8 cellular contexts compared by ENCODE assay signal in the genomic region with DNA sequence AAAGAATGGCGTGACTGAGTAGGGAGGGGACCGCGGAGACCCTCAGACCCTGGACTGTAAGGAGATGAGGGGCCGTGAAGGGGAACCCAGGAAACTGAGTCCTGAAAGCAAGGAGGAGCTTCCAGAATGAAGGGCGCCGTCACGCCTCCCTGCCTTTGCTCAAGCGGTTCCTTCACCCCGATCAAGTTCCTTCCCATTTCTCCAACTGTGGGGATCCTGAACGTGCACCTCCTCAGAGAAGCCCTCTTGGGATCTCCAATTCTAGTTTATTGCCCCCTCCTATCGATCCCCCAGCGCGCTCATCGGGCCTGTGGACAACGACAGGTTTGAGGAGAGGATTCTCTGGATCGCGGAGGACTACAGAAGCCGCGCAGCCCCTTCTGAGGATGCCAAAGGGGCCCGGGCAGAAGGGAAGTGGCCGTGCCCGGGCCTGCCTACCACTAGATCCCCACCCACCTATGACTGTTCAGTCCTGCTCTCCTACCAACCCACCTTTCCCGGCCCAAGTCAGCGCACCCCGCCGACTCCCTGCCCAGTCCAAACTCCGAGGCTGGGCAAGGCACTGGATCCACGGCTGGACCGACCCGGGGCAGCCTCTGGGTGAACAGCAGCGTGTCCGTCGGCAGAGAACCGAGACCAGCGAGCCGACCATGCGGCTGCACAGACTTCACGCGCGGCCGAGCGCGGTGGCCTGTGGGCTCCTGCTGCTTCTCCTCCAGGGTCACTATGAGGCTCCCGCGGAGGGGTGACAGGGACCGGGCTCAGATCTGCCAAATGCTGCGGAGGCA. TPM values are rescaled to one million over a fixed set of nuclear protein-coding genes. Genes with fewer than 3 reads are reported as not detected.
DNase-seq lines count a peak whose midpoint lies in the region; ATAC-seq and TF ChIP-seq lines count a peak whose summit lies in the region.

No MANE protein-coding gene starts in this region.

- no peak for TF ChIP-seq EP300 in esophagus muscularis mucosa (IDR thresholded peaks at IDR 0.05)

- H2AFZ ChIP-seq in parathyroid adenoma = peak overlapping the region; percentile 96

- H3K27me3 Mint-ChIP-seq in Calu3 (ENCODE audit: unreplicated experiment) = peaks cover 29% of the 10 kb centered on the region

- H3K4me1 ChIP-seq in esophagus muscularis mucosa (peaks cover 16 to 25% (median 22%) of the 10 kb centered on the region in 4 donors), parathyroid adenoma (peaks cover 17% of the 10 kb centered on the region)

- no peak for ATAC-seq in GM21528 (IDR thresholded peaks at IDR 0.05; ENCODE audit: low FRiP score, unreplicated experiment)
- no peak for ATAC-seq in GM18517 (IDR thresholded peaks at IDR 0.05; ENCODE audit: unreplicated experiment)

- CTCF ChIA-PET in Calu3 (lab: Charles Lee) (no interaction called here), RWPE1 (lab: Yijun Ruan, JAX) (no interaction called here)

- POLR2A ChIA-PET in RWPE1 (lab: Yijun Ruan, JAX; ENCODE audit: low non-redundant PET) = interaction anchor here (0.7 kb wide), 1 partner anchor 188 kb away, joined by 4 read pairs; no protein-coding TSS in a partner anchor

- H3K4me2 ChIP-seq in parathyroid adenoma (ENCODE audit: low read length) = peak overlapping the region; percentile 71

- H3K27me3 ChIP-seq in esophagus muscularis mucosa (peaks cover 0 to 26% (median 0%) of the 10 kb centered on the region in 4 donors), parathyroid adenoma (ENCODE audit: control insufficient read depth, insufficient read depth, low read length) (no peaks in the 10 kb centered on the region)

- H3K4me3 ChIP-seq in esophagus muscularis mucosa = peak overlapping the region; percentile 46 to 64 (median 60)
- H3K4me3 ChIP-seq in parathyroid adenoma (ENCODE audit: low read depth, low read length) = peak overlapping the region; percentile 48

- WGBS in esophagus muscularis mucosa = 5% methylated on average over 23 of the region's 47 CpGs

- H3K36me3 Mint-ChIP-seq in Calu3 (ENCODE audit: insufficient read depth, unreplicated experiment) = peaks cover 36% of the 10 kb centered on the region

- BruUV-seq in Calu3 (replicated peaks; lab: Mats Ljungman, UMichigan) = no TSS peak

- H3K9me3 ChIP-seq in esophagus muscularis mucosa (no peaks in the 10 kb centered on the region), parathyroid adenoma (ENCODE audit: control insufficient read depth, low read length) (no peaks in the 10 kb centered on the region)

- intact Hi-C loops in Calu3 (cut with micrococcal nuclease; ENCODE audit: unreplicated experiment) = loop anchor here (5.0 kb wide), 2 partner anchors 51 to 239 kb away; no protein-coding TSS in a partner anchor
- intact Hi-C loops in esophagus muscularis mucosa (cut with DNase I) = no loop called here

- H3K79me2 ChIP-seq in parathyroid adenoma = no peaks in the 10 kb centered on the region

- peak overlapping the region; percentile 77 for H3K4me3 Mint-ChIP-seq in Calu3 (ENCODE audit: low read depth, unreplicated experiment)

- DNase-seq in Calu3 (peak; percentile 22), RWPE1 (ENCODE audit: low spot score) (peak; percentile 62), esophagus muscularis mucosa (ENCODE audit: extremely low spot score) (no peak), AG08396 (ENCODE audit: low spot score) (no peak), SIG-M5 (lab: John Stamatoyannopoulos, UW) (no peak)

- TF ChIP-seq POLR2A in esophagus muscularis mucosa (IDR thresholded peaks at IDR 0.05; ENCODE audit: low read depth) = no peak

- no peaks in the 10 kb centered on the region for H3K9me3 Mint-ChIP-seq in Calu3 (ENCODE audit: low read depth, unreplicated experiment)

- TF ChIP-seq CTCF in Calu3 (IDR thresholded peaks at IDR 0.05; ENCODE audit: unreplicated experiment) (no peak), RWPE1 (conservative IDR thresholded peaks at IDR 0.05; ENCODE audit: low read depth) (no peak), esophagus muscularis mucosa (IDR thresholded peaks at IDR 0.05) (no peak), parathyroid adenoma (IDR thresholded peaks at IDR 0.05) (no peak)

- peak overlapping the region; percentile 82 for H3K27ac ChIP-seq in RWPE1
- H3K27ac ChIP-seq in esophagus muscularis mucosa (replicated peaks in 1 of 4) = no peak overlapping the region
- peak overlapping the region; percentile 53 for H3K27ac ChIP-seq in parathyroid adenoma

- peak overlapping the region; percentile 32 for H3K27ac Mint-ChIP-seq in Calu3 (ENCODE audit: unreplicated experiment)

- H3K36me3 ChIP-seq in esophagus muscularis mucosa = peaks cover 7 to 12% (median 9%) of the 10 kb centered on the region in 4 donors
- H3K36me3 ChIP-seq in parathyroid adenoma (ENCODE audit: control insufficient read depth, insufficient read depth, low read length) = no peaks in the 10 kb centered on the region

- H3K9ac ChIP-seq in parathyroid adenoma = no peak overlapping the region

- H3K4me1 Mint-ChIP-seq in Calu3 (ENCODE audit: low read depth, unreplicated experiment) = peaks cover 20% of the 10 kb centered on the region

RNA-seq across cellular contexts. Expression of a gene that starts 12.8 kb away (rescaled TPM):
- total RNA-seq in Calu3 (2022) = 0.64 and 2.5 TPM in 2 replicates
- under 1 TPM in 3 of 4 donors, not detected in 1; 0.23 to 0.42 (median 0.33) TPM for total RNA-seq in esophagus muscularis mucosa

RNA-seq across cellular contexts. Expression of a gene that starts 12.9 kb away (rescaled TPM):
- total RNA-seq in Calu3 (2022) (58.7 and 61.1 TPM in 2 replicates), esophagus muscularis mucosa (10 to 100 TPM; 22.0 to 29.7 (median 26.8) TPM)

RNA-seq across cellular contexts. Expression of a gene that starts 14.0 kb away (rescaled TPM):
- total RNA-seq in Calu3 (2022) (121 and 126 TPM in 2 replicates), esophagus muscularis mucosa (100 to 1,000 TPM in 1 of 4 donors, 10 to 100 TPM in 3; 83.1 to 101 (median 95.5) TPM)

RNA-seq across cellular contexts. Expression of a gene that starts 22.9 kb away (rescaled TPM):
- total RNA-seq in Calu3 (2022) (1.3 and 2.2 TPM in 2 replicates), esophagus muscularis mucosa (10 to 100 TPM; 36.4 to 64.9 (median 55.4) TPM)

RNA-seq across cellular contexts. Expression of a gene that starts 29.5 kb away (rescaled TPM):
- not detected in 2 replicates for total RNA-seq in Calu3 (2022)
- total RNA-seq in esophagus muscularis mucosa = under 1 TPM in 1 of 4 donors, not detected in 3; 0.52 TPM

Comparison
In these comparisons a context has a peak if more than half of its experiments do, and no peak if none do; other contexts are left out.
1. DNase-seq: peak in Calu3 (single experiment) and RWPE1 (single experiment); none in esophagus muscularis mucosa (single experiment), AG08396 (single experiment) and SIG-M5 (single experiment).
2. H3K27ac ChIP-seq: peak in RWPE1 (single experiment) and parathyroid adenoma (single experiment); none in esophagus muscularis mucosa (0 of 4).